ENCODE assay signal across 26 cellular contexts in genomic region chr1:173084292-173084691, GRCh38. TPM values are rescaled to one million over a fixed set of nuclear protein-coding genes. Genes with fewer than 3 reads are reported as not detected.
DNase-seq lines count a peak whose midpoint lies in the region; FAIRE-seq and TF ChIP-seq lines count a peak whose summit lies in the region.
"Had no signal": no experiment of that assay in that cellular context is flagged by ENCODE, and none has a peak within 500 bp of the region (broad histone marks: within the 10 kb centered on the region; RNA-seq: fewer than 3 reads in every experiment).

No MANE protein-coding gene starts in this region.

- H4K20me1 ChIP-seq in astrocyte (ENCODE audit: insufficient read depth, low read length) = no peaks in the 10 kb centered on the region
- H4K20me1 ChIP-seq: BLaER1 had no signal

- H3K4me3 Mint-ChIP-seq in astrocyte (ENCODE audit: unreplicated experiment) (no peak overlapping the region), type B pancreatic cell (no peak overlapping the region)
- H3K4me3 Mint-ChIP-seq: CD14-positive monocyte; CD4-positive, alpha-beta memory T cell; CD4-positive, CD25-positive, alpha-beta regulatory T cell; CD8-positive, alpha-beta memory T cell had no signal

- H3K27ac ChIP-seq in astrocyte (ENCODE audit: low read depth, low read length) = no peak overlapping the region
- H3K27ac ChIP-seq: BLaER1 had no signal

- no peaks in the 10 kb centered on the region for H3K36me3 ChIP-seq in astrocyte (ENCODE audit: insufficient read depth, low read length)
- H3K36me3 ChIP-seq: BE2C, BLaER1 had no signal

- no peak overlapping the region for H3K4me2 ChIP-seq in astrocyte (ENCODE audit: low read length)
- H3K4me2 ChIP-seq: BLaER1 had no signal

- peaks cover 8% of the 10 kb centered on the region for H3K27me3 Mint-ChIP-seq in astrocyte (ENCODE audit: low read depth, unreplicated experiment)
- no peaks in the 10 kb centered on the region for H3K27me3 Mint-ChIP-seq in type B pancreatic cell

- no peak for TF ChIP-seq CTCF in astrocyte (IDR thresholded peaks at IDR 0.05; ENCODE audit: insufficient read depth, low read depth, low read length)
- no peak for TF ChIP-seq CTCF in type B pancreatic cell (conservative IDR thresholded peaks at IDR 0.05)

- no peak overlapping the region for H3K9ac ChIP-seq in astrocyte (ENCODE audit: low read length)
- H3K9ac ChIP-seq: BLaER1 had no signal

- H3K4me1 ChIP-seq in astrocyte (ENCODE audit: insufficient read depth, low read length) = no peaks in the 10 kb centered on the region
- H3K4me1 ChIP-seq: BE2C, BLaER1 had no signal

- H3K27ac Mint-ChIP-seq in astrocyte (ENCODE audit: unreplicated experiment) (no peak overlapping the region), type B pancreatic cell (no peak overlapping the region)
- H3K27ac Mint-ChIP-seq: CD14-positive monocyte; CD4-positive, alpha-beta memory T cell; CD4-positive, CD25-positive, alpha-beta regulatory T cell; CD8-positive, alpha-beta memory T cell had no signal

- no peaks in the 10 kb centered on the region for H3K4me1 Mint-ChIP-seq in astrocyte (ENCODE audit: low read depth, unreplicated experiment)
- no peaks in the 10 kb centered on the region for H3K4me1 Mint-ChIP-seq in type B pancreatic cell (ENCODE audit: unreplicated experiment)
- H3K4me1 Mint-ChIP-seq: CD14-positive monocyte; CD4-positive, alpha-beta memory T cell; CD4-positive, CD25-positive, alpha-beta regulatory T cell; CD8-positive, alpha-beta memory T cell had no signal

- H3K9me3 ChIP-seq in astrocyte (ENCODE audit: insufficient read depth, low read depth, low read length) = no peaks in the 10 kb centered on the region
- H3K9me3 ChIP-seq: BE2C, BLaER1 had no signal

- no peaks in the 10 kb centered on the region for H3K27me3 ChIP-seq in astrocyte (ENCODE audit: insufficient read depth, low read length)
- H3K27me3 ChIP-seq: BE2C, BLaER1 had no signal

- H3K4me3 ChIP-seq in astrocyte (ENCODE audit: insufficient read depth, low read depth, low read length) = no peak overlapping the region
- H3K4me3 ChIP-seq: BLaER1 had no signal

- no peaks in the 10 kb centered on the region for H3K9me3 Mint-ChIP-seq in astrocyte (ENCODE audit: unreplicated experiment)
- no peaks in the 10 kb centered on the region for H3K9me3 Mint-ChIP-seq in type B pancreatic cell
- H3K9me3 Mint-ChIP-seq: CD8-positive, alpha-beta memory T cell had no signal

- H3K79me2 ChIP-seq in astrocyte (ENCODE audit: insufficient read depth, low read length) = no peaks in the 10 kb centered on the region

- no peaks in the 10 kb centered on the region for H3K36me3 Mint-ChIP-seq in astrocyte (ENCODE audit: low read depth, unreplicated experiment)
- H3K36me3 Mint-ChIP-seq in type B pancreatic cell = no peaks in the 10 kb centered on the region
- H3K36me3 Mint-ChIP-seq: CD14-positive monocyte; CD4-positive, alpha-beta memory T cell; CD4-positive, CD25-positive, alpha-beta regulatory T cell; CD8-positive, alpha-beta memory T cell had no signal

- DNase-seq in EH (ENCODE audit: low read depth) (peak; percentile 30), astrocyte (ENCODE audit: low read depth) (peak; percentile 48), iPS-NIHi11 (ENCODE audit: low spot score) (no peak), NCI-H2196 (lab: John Stamatoyannopoulos, UW; ENCODE audit: unreplicated experiment) (no peak), type B pancreatic cell (ENCODE audit: extremely low spot score, unreplicated experiment) (no peak)
- DNase-seq: 8988T; ACHN; BE2C; C1 segment of cervical spinal cord; CD4-positive, alpha-beta memory T cell; CD4-positive, CD25-positive, alpha-beta regulatory T cell; CD8-positive, alpha-beta memory T cell; COR-L47; DMS 273 treated with DMSO at 0.1 percent for 48 hours; DMS153; DMS53; DMS79; DND-41; GF-D8 had no signal

- H2AFZ ChIP-seq in astrocyte (ENCODE audit: low read depth, low read length) = no peak overlapping the region

- FAIRE-seq in TTC549 (lab: Jason Lieb, UNC) (peak; percentile 11), astrocyte (lab: Jason Lieb, UNC) (no peak)
- FAIRE-seq: A204.1, G401.6, GM12891 had no signal

RNA-seq across cellular contexts. Expression of gene TNFSF18, which starts 33.6 kb away (rescaled TPM):
- total RNA-seq in astrocyte (0.14 TPM in 1 of 2 replicates, not detected in the other), type B pancreatic cell (ENCODE audit: low replicate concordance) (0.58 TPM in 1 of 2 replicates, not detected in the other)
- total RNA-seq: A673; CD4-positive, alpha-beta memory T cell; CD4-positive, CD25-positive, alpha-beta regulatory T cell; CD8-positive, alpha-beta memory T cell had no signal

Comparison
In these comparisons a context has a peak if more than half of its experiments do, and no peak if none do; other contexts are left out.
1. DNase-seq: peak in EH (single experiment) and astrocyte (single experiment); none in iPS-NIHi11 (single experiment), NCI-H2196 (single experiment) and type B pancreatic cell (single experiment).